In genomic region chr10:132224343-132225072, GRCh38 we compare ENCODE assay signal across 15 cellular contexts. TPM values are rescaled to one million over a fixed set of nuclear protein-coding genes. Genes with fewer than 3 reads are reported as not detected.
DNase-seq lines count a peak whose midpoint lies in the region; ATAC-seq and TF ChIP-seq lines count a peak whose summit lies in the region.
"Had no signal": no experiment of that assay in that cellular context is flagged by ENCODE, and none has a peak within 500 bp of the region (broad histone marks: within the 10 kb centered on the region; RNA-seq: fewer than 3 reads in every experiment).

No MANE protein-coding gene starts in this region.

- H3K27me3 ChIP-seq in IMR-90 (ENCODE audit: control insufficient read depth, insufficient read depth, low read length) = no peaks in the 10 kb centered on the region
- no peaks in the 10 kb centered on the region for H3K27me3 ChIP-seq in neuronal stem cell (ENCODE audit: control insufficient read depth in 3 of 3, insufficient read depth in 3 of 3, low read depth in 1 of 3, low read length in 3 of 3)
- H3K27me3 ChIP-seq: BLaER1 had no signal

- TF ChIP-seq CTCF in AG09309 (IDR thresholded peaks at IDR 0.05; ENCODE audit: control insufficient read depth, insufficient read depth, low read depth, low read length, missing control alignments) = peak; percentile 20
- 0 out of 2 replicates have a peak, but pooled peaks have one; percentile 6 for TF ChIP-seq CTCF in IMR-90 (conservative IDR thresholded peaks at IDR 0.05; ENCODE audit: low read depth, low read length)
- peak; percentile 30 for TF ChIP-seq CTCF in choroid plexus epithelial cell (conservative IDR thresholded peaks at IDR 0.05; ENCODE audit: low read depth, low read length)

- in situ Hi-C loops in IMR-90 (cut with MboI; ENCODE audit: low sequenced_read_pairs) = loop anchor here (5.0 to 10.0 kb wide), 3 partner anchors 123 to 410 kb away; no protein-coding TSS in a partner anchor

- H3K27ac ChIP-seq in IMR-90 (ENCODE audit: insufficient read depth, low read length) = no peak overlapping the region
- no peak overlapping the region for H3K27ac ChIP-seq in neuronal stem cell (replicated peaks; ENCODE audit: low read length)
- H3K27ac ChIP-seq: BLaER1 had no signal

- DNase-seq in AG09309 (ENCODE audit: low read depth) (no peak), IMR-90 (peak; percentile 3), choroid plexus epithelial cell (ENCODE audit: low read depth) (peak; percentile 15), neuronal stem cell (ENCODE audit: low spot score) (no peak), NCI-H2081 treated with DMSO at 0.1 percent for 48 hours (lab: John Stamatoyannopoulos, UW) (no peak), DMS79 treated with DMSO at 0.1 percent for 48 hours (lab: John Stamatoyannopoulos, UW) (no peak)
- DNase-seq: AML-193; CD4-positive, CD25-positive, alpha-beta regulatory T cell; DMS53; GOT3; H9 had no signal

- TF ChIP-seq POLR2A in IMR-90 (IDR thresholded peaks at IDR 0.05; ENCODE audit: low read depth, low read length) = no peak

- H3K4me1 ChIP-seq in IMR-90 (ENCODE audit: control insufficient read depth, insufficient read depth, low read length) = no peaks in the 10 kb centered on the region
- H3K4me1 ChIP-seq in neuronal stem cell (ENCODE audit: control insufficient read depth in 2 of 2, insufficient read depth in 1 of 2, low read depth in 1 of 2, low read length in 2 of 2) = peaks cover 0 to 5% of the 10 kb centered on the region in 2 donors

- H3K18ac ChIP-seq in IMR-90 (ENCODE audit: low read depth, low read length) (no peak overlapping the region), neuronal stem cell (ENCODE audit: low read length) (peak overlapping the region; percentile 85)

- H4K8ac ChIP-seq in IMR-90 (ENCODE audit: low read depth in 2 of 2, low read length in 2 of 2) = no peak overlapping the region
- H4K8ac ChIP-seq in neuronal stem cell (ENCODE audit: low read depth, low read length) = peak overlapping the region; percentile 43

- no peak overlapping the region for H4K5ac ChIP-seq in IMR-90 (ENCODE audit: low read depth, low read length)

- peak overlapping the region; percentile 41 for H2BK12ac ChIP-seq in neuronal stem cell (ENCODE audit: low read length)

- H2BK20ac ChIP-seq in IMR-90 (ENCODE audit: low read depth, low read length) = no peak overlapping the region

- H3K9ac ChIP-seq in IMR-90 (ENCODE audit: low read depth, low read length) (no peak overlapping the region), neuronal stem cell (ENCODE audit: low read depth, low read length, poor library complexity) (peak overlapping the region; percentile 60)
- H3K9ac ChIP-seq: BLaER1 had no signal

- H3K36me3 ChIP-seq in IMR-90 (ENCODE audit: control insufficient read depth, insufficient read depth, low read length) (no peaks in the 10 kb centered on the region), neuronal stem cell (replicated peaks in 1 of 2; ENCODE audit: control insufficient read depth in 2 of 2, insufficient read depth in 2 of 2, low read length in 2 of 2) (peaks cover 0 to 2% of the 10 kb centered on the region in 2 donors)
- H3K36me3 ChIP-seq: BLaER1 had no signal

- CTCF ChIA-PET in IMR-90 (lab: Yijun Ruan, JAX) = no interaction called here

- H4K91ac ChIP-seq in IMR-90 (ENCODE audit: insufficient read depth, low read depth, low read length) (no peak overlapping the region), neuronal stem cell (ENCODE audit: low read depth, low read length, poor library complexity) (no peak overlapping the region)

- no peak overlapping the region for H3K56ac ChIP-seq in IMR-90 (ENCODE audit: extremely low read depth, insufficient read depth, low read length)

- H3K9me3 ChIP-seq in IMR-90 (ENCODE audit: control insufficient read depth, insufficient read depth, low read length) (no peaks in the 10 kb centered on the region), neuronal stem cell (replicated peaks in 1 of 2; ENCODE audit: control insufficient read depth in 2 of 2, insufficient read depth in 1 of 2, low read depth in 1 of 2, low read length in 2 of 2) (no peaks in the 10 kb centered on the region)

- H3K14ac ChIP-seq in IMR-90 (replicated peaks; ENCODE audit: low read depth, low read length) (no peak overlapping the region), neuronal stem cell (ENCODE audit: low read length) (peak overlapping the region; percentile 38)

- no peak for ATAC-seq in IMR-90 (ENCODE audit: low read depth)
- no peak for ATAC-seq in GM19467 (IDR thresholded peaks at IDR 0.05; ENCODE audit: unreplicated experiment)

- intact Hi-C loops in IMR-90 (cut with micrococcal nuclease) = no loop called here

- no TSS peak for BruUV-seq in IMR-90 (replicated peaks; lab: Mats Ljungman, UMichigan)

- no peak overlapping the region for H2AK9ac ChIP-seq in IMR-90 (replicated peaks; ENCODE audit: low read depth, low read length, poor library complexity)

- no peak overlapping the region for H2BK5ac ChIP-seq in IMR-90 (ENCODE audit: low read depth, low read length, poor library complexity, severe bottlenecking)
- H2BK5ac ChIP-seq in neuronal stem cell (ENCODE audit: low read length) = peak overlapping the region; percentile 66

- POLR2A ChIA-PET in IMR-90 (lab: Charles Lee; ENCODE audit: unreplicated experiment) = no interaction called here

- no peak for TF ChIP-seq RAD21 in IMR-90 (IDR thresholded peaks at IDR 0.05; ENCODE audit: low read length)

- H3K4ac ChIP-seq in IMR-90 (ENCODE audit: low read depth, low read length) = no peak overlapping the region
- peak overlapping the region; percentile 11 for H3K4ac ChIP-seq in neuronal stem cell (ENCODE audit: low read length)

- H2AK5ac ChIP-seq in IMR-90 (ENCODE audit: low read depth, low read length) = no peak overlapping the region
- peak overlapping the region; percentile 100 for H2AK5ac ChIP-seq in neuronal stem cell (ENCODE audit: low read depth, low read length)

- H3K79me1 ChIP-seq in IMR-90 (ENCODE audit: low read depth in 1 of 2, low read length in 2 of 2) = no peaks in the 10 kb centered on the region
- H3K79me1 ChIP-seq in neuronal stem cell (ENCODE audit: low read depth, low read length) = peaks cover 1% of the 10 kb centered on the region

- H2BK15ac ChIP-seq in IMR-90 (ENCODE audit: low read depth, low read length) = no peak overlapping the region
- peak overlapping the region; percentile 96 for H2BK15ac ChIP-seq in neuronal stem cell (ENCODE audit: low read length)

- H4K20me1 ChIP-seq in IMR-90 (ENCODE audit: insufficient read depth, low read length) = no peaks in the 10 kb centered on the region
- H4K20me1 ChIP-seq: BLaER1 had no signal

- H2AFZ ChIP-seq in IMR-90 (replicated peaks; ENCODE audit: low read length, poor library complexity) = peak overlapping the region; percentile 21
- H2AFZ ChIP-seq in neuronal stem cell (ENCODE audit: low read length) = no peak overlapping the region

- H3K4me3 ChIP-seq in AG09309 (ENCODE audit: control insufficient read depth, low read depth, low read length) (no peak overlapping the region), IMR-90 (ENCODE audit: insufficient read depth, low read depth, low read length) (no peak overlapping the region), choroid plexus epithelial cell (ENCODE audit: low read depth, low read length) (no peak overlapping the region), neuronal stem cell (ENCODE audit: low read length in 2 of 2) (no peak overlapping the region)
- H3K4me3 ChIP-seq: BLaER1, GM12878 had no signal

- H2BK120ac ChIP-seq in IMR-90 (ENCODE audit: low read depth, low read length) = no peak overlapping the region
- peak overlapping the region; percentile 91 for H2BK120ac ChIP-seq in neuronal stem cell (ENCODE audit: low read depth, low read length)

- dilution Hi-C loops in IMR-90 (cut with HindIII; ENCODE audit: low sequenced_read_pairs, unreplicated experiment) = loop anchor here (25.0 kb wide), 1 partner anchor 113 kb away; the partner anchor contains the start of gene LRRC27

- H3K23ac ChIP-seq in IMR-90 (ENCODE audit: low read depth, low read length) = no peak overlapping the region
- peak overlapping the region; percentile 65 for H3K23ac ChIP-seq in neuronal stem cell (ENCODE audit: low read depth, low read length, poor library complexity)

- 81% methylated on average over 6 of the region's 20 CpGs; no CpG with 5 or more reads in 1 of the 2 experiments for WGBS in IMR-90 (ENCODE audit: extremely low coverage in 2 of 2, insufficient read length in 1 of 2), 2 experiments
- WGBS in neuronal stem cell (ENCODE audit: extremely low coverage in 2 of 2, insufficient read length in 2 of 2, insufficient replicate concordance in 1 of 2), 2 donors = no CpG with 5 or more reads among the region's 20 CpGs

- H3K4me2 ChIP-seq in IMR-90 (ENCODE audit: low read depth, low read length) (no peak overlapping the region), neuronal stem cell (ENCODE audit: insufficient read depth, low read length, poor library complexity, severe bottlenecking) (no peak overlapping the region)

- no peaks in the 10 kb centered on the region for H3K9me1 ChIP-seq in IMR-90 (ENCODE audit: insufficient read depth, low read length)

TF ChIP-seq in IMR-90, 13 proteins besides CTCF, POLR2A, EP300 and RAD21 (continues in another document):
- TF ChIP-seq RFX5 (IDR thresholded peaks at IDR 0.05; ENCODE audit: low read depth, low read length) = no peak
- no peak for TF ChIP-seq MAZ (IDR thresholded peaks at IDR 0.05; ENCODE audit: borderline replicate concordance, low read depth, low read length)
- no peak for TF ChIP-seq MAFK (IDR thresholded peaks at IDR 0.05; ENCODE audit: low read depth, low read length)
- no peak for TF ChIP-seq SMC3 (IDR thresholded peaks at IDR 0.05; ENCODE audit: low read depth, low read length)
- no peak for TF ChIP-seq USF2 (IDR thresholded peaks at IDR 0.05; ENCODE audit: low read depth, low read length)
- TF ChIP-seq NFE2L2 (IDR thresholded peaks at IDR 0.05; ENCODE audit: low read depth, low read length) = no peak
- no peak for TF ChIP-seq CEBPB (IDR thresholded peaks at IDR 0.05; ENCODE audit: low read depth, low read length)
- TF ChIP-seq CHD1 (IDR thresholded peaks at IDR 0.05; ENCODE audit: low read depth, low read length) = no peak
- no peak for TF ChIP-seq BHLHE40 (IDR thresholded peaks at IDR 0.05; ENCODE audit: low read depth, low read length)
- TF ChIP-seq RCOR1 (IDR thresholded peaks at IDR 0.05; ENCODE audit: insufficient replicate concordance, low read length) = no peak

RNA-seq across cellular contexts. Expression of gene DPYSL4, which starts 37.8 kb away (rescaled TPM):
- total RNA-seq in IMR-90 (2012; rRNA removed) = 7.2 and 8.1 TPM in 2 replicates
- polyA plus RNA-seq in IMR-90 (2012; rRNA removed) = 30.5 and 33.7 TPM in 2 replicates
- polyA plus RNA-seq in IMR-90 (2012; cell fraction: cytosol; rRNA removed) = 21.2 and 32.9 TPM in 2 replicates
- 68.7 and 195 TPM in 2 replicates for polyA plus RNA-seq in IMR-90 (2012; cell fraction: nucleus; rRNA removed; ENCODE audit: low replicate concordance)
- 27.1 TPM for polyA plus RNA-seq in neuronal stem cell (2013, experiment 1 of 2)
- polyA plus RNA-seq in neuronal stem cell (2013, experiment 2 of 2) = 25.4 TPM
- total RNA-seq: HT-29 had no signal

Comparison
In these comparisons a context has a peak if more than half of its experiments do, and no peak if none do; other contexts are left out.
1. DNase-seq: peak in IMR-90 (single experiment) and choroid plexus epithelial cell (single experiment); none in AG09309 (single experiment), neuronal stem cell (single experiment), NCI-H2081 treated with DMSO at 0.1 percent for 48 hours (single experiment) and DMS79 treated with DMSO at 0.1 percent for 48 hours (single experiment).
2. Peak in every context shown above with its lines, with median percentiles within 50 percentile points of each other: CTCF ChIP-seq.